Comparison of ENCODE assay signal across 27 cellular contexts in the genomic region with DNA sequence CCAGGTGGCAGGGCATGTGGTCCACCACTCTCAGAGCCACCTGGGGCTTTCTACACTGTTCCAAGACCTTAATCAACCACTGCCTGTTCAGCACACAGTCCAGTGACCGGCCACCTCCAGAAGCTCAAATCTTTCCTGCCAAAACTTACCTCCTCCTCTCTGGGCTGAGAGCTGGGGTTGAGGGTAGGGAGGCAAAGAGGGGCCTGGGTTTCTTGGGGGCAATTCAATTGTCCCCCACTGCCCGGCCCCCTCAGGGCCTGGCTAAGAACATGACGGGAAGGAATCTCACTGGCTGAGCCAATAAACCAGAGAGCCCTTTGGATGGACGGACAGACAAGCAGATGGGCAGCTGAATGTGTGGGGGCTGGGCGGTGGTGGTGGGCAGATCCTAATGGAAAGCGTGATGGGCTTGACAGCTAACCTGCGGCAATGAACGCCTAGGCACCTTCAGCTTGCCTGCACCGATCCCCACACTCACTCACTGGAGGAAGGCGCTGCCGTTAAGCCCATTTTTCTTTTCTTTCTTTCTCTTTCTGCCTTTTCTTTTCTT. TPM values are rescaled to one million over a fixed set of nuclear protein-coding genes. Genes with fewer than 3 reads are reported as not detected.
"Had no signal": no experiment of that assay in that cellular context is flagged by ENCODE, and none has a peak within 500 bp of the region (broad histone marks: within the 10 kb centered on the region; RNA-seq: fewer than 3 reads in every experiment).

No MANE protein-coding gene starts in this region.

- H3K9me3 Mint-ChIP-seq: activated B cell treated with CpG ODN at 0.5 μM for 24 hours; activated CD4-positive, alpha-beta T cell treated with anti-CD3 and anti-CD28 coated beads, Interleukin-2, amount 10 ng/mL, durations not matched to agents 24 days and 14 days; activated naive CD4-positive, alpha-beta T cell treated with anti-CD3 and anti-CD28 coated beads for 36 hours; activated T-cell treated with anti-CD3 and anti-CD28 coated beads, Interleukin-2, amount 50 U/mL, for 4 hours; T-cell had no signal

- H3K36me3 ChIP-seq: brain microvascular endothelial cell, cardiac muscle cell had no signal

- H3K27ac ChIP-seq: brain microvascular endothelial cell, cardiac muscle cell had no signal

- ATAC-seq: activated CD8-positive, alpha-beta memory T cell treated with anti-CD3 and anti-CD28 coated beads, Interleukin-2, amount 10 ng/mL, durations not matched to agents 7 days and 5 days; activated T-cell treated with anti-CD3 and anti-CD28 coated beads, Interleukin-2, amount 50 U/mL, for 4 hours; PC-3; T-cell had no signal

- H3K36me3 Mint-ChIP-seq: activated naive CD8-positive, alpha-beta T cell; T-cell had no signal

- H3K4me3 ChIP-seq: cardiac muscle cell had no signal

- DNase-seq: activated B cell treated with CpG ODN at 0.5 μM for 24 hours; activated CD4-positive, alpha-beta T cell treated with anti-CD3 and anti-CD28 coated beads for 1 hour; activated CD4-positive, alpha-beta T cell treated with anti-CD3 and anti-CD28 coated beads, Interleukin-2, amount 10 ng/mL, durations not matched to agents 24 days and 14 days; activated CD4-positive, alpha-beta T cell treated with anti-CD3 and anti-CD28 coated beads, Interleukin-2, amount 50 U/mL, for 48 hours; activated CD8-positive, alpha-beta memory T cell treated with anti-CD3 and anti-CD28 coated beads, Interleukin-2, amount 10 ng/mL, durations not matched to agents 7 days and 5 days; activated gamma-delta T cell; activated naive CD4-positive, alpha-beta T cell treated with anti-CD3 and anti-CD28 coated beads for 36 hours; activated T-cell treated with anti-CD3 and anti-CD28 coated beads, Interleukin-2, amount 50 U/mL, for 4 hours; brain microvascular endothelial cell; IMR-90; Kasumi-1; KBM-7; NCI-H1105 treated with DMSO at 0.1 percent for 48 hours; NCI-H146; NCI-H187 treated with DMSO at 0.1 percent for 48 hours; NCI-H2081 treated with DMSO at 0.1 percent for 48 hours; NCI-H446; NCI-H524; NCI-H774; PC-3; SHP77 treated with DMSO at 0.1 percent for 48 hours; T-cell; T-helper 2 cell; T1000 had no signal

- H3K27ac Mint-ChIP-seq: activated B cell treated with CpG ODN at 0.5 μM for 24 hours; activated CD4-positive, alpha-beta T cell treated with anti-CD3 and anti-CD28 coated beads, Interleukin-2, amount 10 ng/mL, durations not matched to agents 24 days and 14 days; activated CD8-positive, alpha-beta memory T cell treated with anti-CD3 and anti-CD28 coated beads, Interleukin-2, amount 10 ng/mL, durations not matched to agents 7 days and 5 days; activated naive CD4-positive, alpha-beta T cell treated with anti-CD3 and anti-CD28 coated beads for 36 hours; activated naive CD8-positive, alpha-beta T cell; T-cell had no signal

- H3K4me3 Mint-ChIP-seq: activated B cell treated with CpG ODN at 0.5 μM for 24 hours; activated CD4-positive, alpha-beta T cell treated with anti-CD3 and anti-CD28 coated beads, Interleukin-2, amount 10 ng/mL, durations not matched to agents 24 days and 14 days; activated CD8-positive, alpha-beta memory T cell treated with anti-CD3 and anti-CD28 coated beads, Interleukin-2, amount 10 ng/mL, durations not matched to agents 7 days and 5 days; activated naive CD4-positive, alpha-beta T cell treated with anti-CD3 and anti-CD28 coated beads for 36 hours; activated naive CD8-positive, alpha-beta T cell; activated T-cell treated with anti-CD3 and anti-CD28 coated beads, Interleukin-2, amount 50 U/mL, for 4 hours; T-cell had no signal

RNA-seq across cellular contexts. Expression of a gene that starts 5.4 kb away (rescaled TPM):
- total RNA-seq: activated B cell treated with CpG ODN at 0.5 μM for 24 hours; activated CD4-positive, alpha-beta T cell treated with anti-CD3 and anti-CD28 coated beads, Interleukin-2, amount 10 ng/mL, durations not matched to agents 24 days and 14 days; activated CD8-positive, alpha-beta memory T cell treated with anti-CD3 and anti-CD28 coated beads, Interleukin-2, amount 10 ng/mL, durations not matched to agents 7 days and 5 days; activated naive CD4-positive, alpha-beta T cell treated with anti-CD3 and anti-CD28 coated beads for 36 hours; IMR-90; PC-3; SK-MEL-5 had no signal
- polyA plus RNA-seq: cardiac muscle cell, IMR-90 had no signal

RNA-seq across cellular contexts. Expression of a gene that starts 51.6 kb away (rescaled TPM):
- total RNA-seq: activated B cell treated with CpG ODN at 0.5 μM for 24 hours; activated CD4-positive, alpha-beta T cell treated with anti-CD3 and anti-CD28 coated beads, Interleukin-2, amount 10 ng/mL, durations not matched to agents 24 days and 14 days; activated CD8-positive, alpha-beta memory T cell treated with anti-CD3 and anti-CD28 coated beads, Interleukin-2, amount 10 ng/mL, durations not matched to agents 7 days and 5 days; activated naive CD4-positive, alpha-beta T cell treated with anti-CD3 and anti-CD28 coated beads for 36 hours; activated T-cell treated with anti-CD3 and anti-CD28 coated beads, Interleukin-2, amount 50 U/mL, for 4 hours; cardiac muscle cell; IMR-90; PC-3; SK-MEL-5; T-cell had no signal
- polyA plus RNA-seq: cardiac muscle cell, IMR-90 had no signal
